ENCODE assay signal across 13 cellular contexts in genomic region chr15:63917588-63918316, GRCh38.
DNase-seq lines count a peak whose midpoint lies in the region; ATAC-seq and TF ChIP-seq lines count a peak whose summit lies in the region.
"Had no signal": no experiment of that assay in that cellular context is flagged by ENCODE, and none has a peak within 500 bp of the region (broad histone marks: within the 10 kb centered on the region; RNA-seq: fewer than 3 reads in every experiment).

No MANE protein-coding gene starts in this region.

- CTCF ChIA-PET in mammary epithelial cell (lab: Charles Lee; ENCODE audit: low non-redundant PET) = no interaction called here

- intact Hi-C loops in mucosa of descending colon (cut with DNase I, micrococcal nuclease) = no loop called here
- intact Hi-C loops in gastrocnemius medialis (cut with DNase I; ENCODE audit: low total_unique reads) = loop anchor here (2.0 kb wide), 1 partner anchor 129 kb away; the partner anchor contains the start of gene DAPK2
- intact Hi-C loops in mammary epithelial cell (cut with micrococcal nuclease) = no loop called here

- H3K27me3 Mint-ChIP-seq in endothelial cell (ENCODE audit: unreplicated experiment) = peaks cover 2% of the 10 kb centered on the region

- H3K27me3 ChIP-seq in Karpas-422 (ENCODE audit: low read length) (no peaks in the 10 kb centered on the region), gastrocnemius medialis (no peaks in the 10 kb centered on the region), BE2C (no peaks in the 10 kb centered on the region), mammary epithelial cell (ENCODE audit: insufficient read depth, low read length) (no peaks in the 10 kb centered on the region)
- H3K27me3 ChIP-seq: BLaER1, SJSA1 had no signal

- in situ Hi-C loops in gastrocnemius medialis (cut with MboI; ENCODE audit: low sequenced_read_pairs in 4 of 4) = no loop called here
- in situ Hi-C loops in mammary epithelial cell (cut with MboI; ENCODE audit: low sequenced_read_pairs in 2 of 2) = no loop called here

- ATAC-seq in mucosa of descending colon = peak; percentile 22
- no peak for ATAC-seq in gastrocnemius medialis
- ATAC-seq: HepG2 had no signal

- H3K4me1 Mint-ChIP-seq in endothelial cell (ENCODE audit: unreplicated experiment) = peaks cover 41% of the 10 kb centered on the region

- H3K79me2 ChIP-seq in Karpas-422 (ENCODE audit: low read length) = no peaks in the 10 kb centered on the region
- H3K79me2 ChIP-seq in mammary epithelial cell (ENCODE audit: insufficient read depth, low read length) = no peaks in the 10 kb centered on the region

- no peak for DNase-seq in Karpas-422
- no peak for DNase-seq in endothelial cell (ENCODE audit: low spot score)
- DNase-seq in mucosa of descending colon = no peak
- peak in 1 of 2 donors; percentile 48 for DNase-seq in gastrocnemius medialis
- DNase-seq in stimulated activated CD4-positive, alpha-beta T cell treated with anti-CD3 and anti-CD28 coated beads, Interleukin-12 subunit alpha, Interleukin-12 subunit beta, amount 100 ng/mL, for 4 hours = no peak
- DNase-seq in BE2C = no peak
- no peak for DNase-seq in mammary epithelial cell
- DNase-seq: CD8-positive, alpha-beta memory T cell; NCI-H526; RPMI8226 had no signal

- no peak for TF ChIP-seq POLR2A in gastrocnemius medialis (IDR thresholded peaks at IDR 0.05)

- H4K20me1 ChIP-seq in Karpas-422 (ENCODE audit: insufficient read depth, low read depth, low read length) (no peaks in the 10 kb centered on the region), mammary epithelial cell (ENCODE audit: insufficient read depth, low read length) (no peaks in the 10 kb centered on the region)
- H4K20me1 ChIP-seq: BLaER1 had no signal

- no peaks in the 10 kb centered on the region for H3K9me2 ChIP-seq in Karpas-422 (replicated peaks; ENCODE audit: insufficient read depth, low read length)

- H3K36me3 ChIP-seq in Karpas-422 (ENCODE audit: insufficient read depth, low read length) (no peaks in the 10 kb centered on the region), mucosa of descending colon (ENCODE audit: low read depth) (no peaks in the 10 kb centered on the region), gastrocnemius medialis (peaks cover 0 to 11% of the 10 kb centered on the region in 2 donors), BE2C (no peaks in the 10 kb centered on the region), mammary epithelial cell (ENCODE audit: insufficient read depth, low read length) (no peaks in the 10 kb centered on the region)
- H3K36me3 ChIP-seq: BLaER1, SJSA1 had no signal

- no peaks in the 10 kb centered on the region for H3K36me3 Mint-ChIP-seq in endothelial cell (ENCODE audit: low read depth, unreplicated experiment)

- no TSS peak for BruUV-seq in mammary epithelial cell (replicated peaks; lab: Mats Ljungman, UMichigan)

- H3K9ac ChIP-seq in Karpas-422 (ENCODE audit: low read length) (no peak overlapping the region), mammary epithelial cell (ENCODE audit: insufficient read depth, low read length) (no peak overlapping the region)
- H3K9ac ChIP-seq: BLaER1 had no signal

- H2AFZ ChIP-seq in Karpas-422 (ENCODE audit: low read length) (no peak overlapping the region), mammary epithelial cell (ENCODE audit: low read depth, low read length) (no peak overlapping the region)

- H3K4me3 ChIP-seq in Karpas-422 (ENCODE audit: low read length) (no peak overlapping the region), mucosa of descending colon (no peak overlapping the region), gastrocnemius medialis (no peak overlapping the region), BE2C (ENCODE audit: low read depth, low read length) (no peak overlapping the region), mammary epithelial cell (replicated peaks in 1 of 3; ENCODE audit: insufficient read depth in 1 of 3, low read depth in 2 of 3, low read length in 3 of 3) (no peak overlapping the region)
- H3K4me3 ChIP-seq: BLaER1, SJSA1 had no signal

- H3K4me3 Mint-ChIP-seq in endothelial cell (ENCODE audit: unreplicated experiment) = no peak overlapping the region
- H3K4me3 Mint-ChIP-seq: CD8-positive, alpha-beta memory T cell had no signal

- H3K4me2 ChIP-seq in Karpas-422 (ENCODE audit: low read depth, low read length, poor library complexity, severe bottlenecking) (no peak overlapping the region), mammary epithelial cell (ENCODE audit: insufficient read depth, low read depth, low read length) (no peak overlapping the region)
- H3K4me2 ChIP-seq: BLaER1 had no signal

- dilution Hi-C loops in mammary epithelial cell (cut with HindIII; ENCODE audit: low sequenced_read_pairs) = no loop called here

- TF ChIP-seq CTCF in endothelial cell (IDR thresholded peaks at IDR 0.05; ENCODE audit: unreplicated experiment) (no peak), mucosa of descending colon (IDR thresholded peaks at IDR 0.05) (no peak), gastrocnemius medialis (IDR thresholded peaks at IDR 0.05 in 4 of 5, conservative IDR thresholded peaks at IDR 0.05 in 1 of 5) (no peak), BE2C (IDR thresholded peaks at IDR 0.05; ENCODE audit: low read depth, low read length) (no peak), mammary epithelial cell (conservative IDR thresholded peaks at IDR 0.05 in 1 of 2, IDR thresholded peaks at IDR 0.05 in 1 of 2; ENCODE audit: extremely low read depth in 1 of 2, insufficient read depth in 1 of 2, low read depth in 1 of 2, low read length in 2 of 2) (no peak)

- no peaks in the 10 kb centered on the region for H3K9me3 Mint-ChIP-seq in endothelial cell (ENCODE audit: unreplicated experiment)
- H3K9me3 Mint-ChIP-seq: CD8-positive, alpha-beta memory T cell had no signal

- peak overlapping the region; percentile 38; the same call in 1 of the 2 replicates for H3K27ac ChIP-seq in Karpas-422 (ENCODE audit: low read length)
- peak overlapping the region; percentile 22 to 79 (median 73) for H3K27ac ChIP-seq in gastrocnemius medialis
- H3K27ac ChIP-seq in mammary epithelial cell (ENCODE audit: insufficient read depth, low read depth, low read length) = no peak overlapping the region
- H3K27ac ChIP-seq: BLaER1, SJSA1 had no signal

- 85% methylated on average over 6 of the region's 8 CpGs for WGBS in mammary epithelial cell (ENCODE audit: low coverage, missing lambda C conversion rate)

- H3K9me3 ChIP-seq in Karpas-422 (ENCODE audit: low read length) = no peaks in the 10 kb centered on the region
- H3K9me3 ChIP-seq in mucosa of descending colon = no peaks in the 10 kb centered on the region
- no peaks in the 10 kb centered on the region for H3K9me3 ChIP-seq in gastrocnemius medialis
- no peaks in the 10 kb centered on the region for H3K9me3 ChIP-seq in BE2C
- no peaks in the 10 kb centered on the region for H3K9me3 ChIP-seq in mammary epithelial cell (replicated peaks; ENCODE audit: insufficient read depth, low read length)
- H3K9me3 ChIP-seq: BLaER1, SJSA1 had no signal

- H3K4me1 ChIP-seq in Karpas-422 (ENCODE audit: low read length) = peaks cover 54% of the 10 kb centered on the region
- H3K4me1 ChIP-seq in mucosa of descending colon (ENCODE audit: low read depth) = no peaks in the 10 kb centered on the region
- H3K4me1 ChIP-seq in gastrocnemius medialis = peaks cover 39 to 44% of the 10 kb centered on the region in 2 donors
- no peaks in the 10 kb centered on the region for H3K4me1 ChIP-seq in BE2C
- H3K4me1 ChIP-seq in mammary epithelial cell (ENCODE audit: insufficient read depth, low read length) = peaks cover 10% of the 10 kb centered on the region

- peak overlapping the region; percentile 28 for H3K27ac Mint-ChIP-seq in endothelial cell (ENCODE audit: unreplicated experiment)
